ENCODE assay signal across 23 cellular contexts in genomic region chrX:152861116-152861515, GRCh38. TPM values are rescaled to one million over a fixed set of nuclear protein-coding genes. Genes with fewer than 3 reads are reported as not detected.
DNase-seq lines count a peak whose midpoint lies in the region; ATAC-seq, FAIRE-seq and TF ChIP-seq lines count a peak whose summit lies in the region.
"Had no signal": no experiment of that assay in that cellular context is flagged by ENCODE, and none has a peak within 500 bp of the region (broad histone marks: within the 10 kb centered on the region; RNA-seq: fewer than 3 reads in every experiment).

No MANE protein-coding gene starts in this region.

- H3K27me3 Mint-ChIP-seq in astrocyte (ENCODE audit: low read depth, unreplicated experiment) = no peaks in the 10 kb centered on the region
- H3K27me3 Mint-ChIP-seq in nephron (ENCODE audit: low read depth) = no peaks in the 10 kb centered on the region
- H3K27me3 Mint-ChIP-seq: activated naive CD8-positive, alpha-beta T cell; brain; IgD-negative memory B cell; naive thymus-derived CD4-positive, alpha-beta T cell had no signal

- no peak overlapping the region for H3K4me3 ChIP-seq in astrocyte (ENCODE audit: insufficient read depth, low read depth, low read length)
- H3K4me3 ChIP-seq: SJSA1 had no signal

- no peak overlapping the region for H3K9ac ChIP-seq in astrocyte (ENCODE audit: low read length)
- H3K9ac ChIP-seq: parathyroid adenoma had no signal

- H3K36me3 Mint-ChIP-seq in astrocyte (ENCODE audit: low read depth, unreplicated experiment) (peaks cover 5% of the 10 kb centered on the region), nephron (ENCODE audit: low read depth) (peaks cover 68% of the 10 kb centered on the region)
- H3K36me3 Mint-ChIP-seq: activated naive CD8-positive, alpha-beta T cell had no signal

- H3K9me3 ChIP-seq in astrocyte (ENCODE audit: insufficient read depth, low read depth, low read length) = no peaks in the 10 kb centered on the region
- H3K9me3 ChIP-seq: SJSA1 had no signal

- peak; percentile 7 for DNase-seq in DMS79 treated with DMSO at 0.1 percent for 48 hours (lab: John Stamatoyannopoulos, UW)
- no peak for DNase-seq in DMS79 (lab: John Stamatoyannopoulos, UW)
- DNase-seq in NAMALWA (ENCODE audit: low spot score) = peak; percentile 10
- peak; percentile 54 for DNase-seq in astrocyte (ENCODE audit: low read depth)
- DNase-seq in amniotic stem cell (lab: John Stamatoyannopoulos, UW) = no peak
- no peak for DNase-seq in NCI-H526 (lab: John Stamatoyannopoulos, UW)
- DNase-seq: endodermal cell; foreskin fibroblast; HCEC 1CT; kidney glomerular epithelial cell; mesendoderm; naive thymus-derived CD4-positive, alpha-beta T cell; NCI-H187 treated with DMSO at 0.1 percent for 48 hours; NCI-H510A; stimulated activated CD4-positive, alpha-beta T cell treated with anti-CD3 and anti-CD28 coated beads, Interleukin-4, amount 100 ng/mL, for 4 hours had no signal

- TF ChIP-seq CTCF in astrocyte (IDR thresholded peaks at IDR 0.05; ENCODE audit: insufficient read depth, low read depth, low read length) (no peak), nephron (IDR thresholded peaks at IDR 0.05; ENCODE audit: unreplicated experiment in 3 of 3) (no peak)

- no peak overlapping the region for H3K27ac ChIP-seq in astrocyte (ENCODE audit: low read depth, low read length)
- H3K27ac ChIP-seq: 22Rv1, parathyroid adenoma, SJSA1 had no signal

- H3K9me3 Mint-ChIP-seq in astrocyte (ENCODE audit: unreplicated experiment) (no peaks in the 10 kb centered on the region), nephron (peaks cover 11% of the 10 kb centered on the region)
- H3K9me3 Mint-ChIP-seq: IgD-negative memory B cell; naive thymus-derived CD4-positive, alpha-beta T cell had no signal

- no peak overlapping the region for H3K4me3 Mint-ChIP-seq in astrocyte (ENCODE audit: unreplicated experiment)
- H3K4me3 Mint-ChIP-seq in nephron = no peak overlapping the region
- H3K4me3 Mint-ChIP-seq: activated naive CD8-positive, alpha-beta T cell; brain; endodermal cell; IgD-negative memory B cell; naive thymus-derived CD4-positive, alpha-beta T cell had no signal

- H2AFZ ChIP-seq in astrocyte (ENCODE audit: low read depth, low read length) = no peak overlapping the region
- H2AFZ ChIP-seq: parathyroid adenoma had no signal

- H3K4me1 Mint-ChIP-seq in astrocyte (ENCODE audit: low read depth, unreplicated experiment) = peaks cover 8% of the 10 kb centered on the region
- H3K4me1 Mint-ChIP-seq in nephron = no peaks in the 10 kb centered on the region
- H3K4me1 Mint-ChIP-seq: brain, endodermal cell, IgD-negative memory B cell had no signal

- no peaks in the 10 kb centered on the region for H3K4me1 ChIP-seq in astrocyte (ENCODE audit: insufficient read depth, low read length)
- H3K4me1 ChIP-seq: parathyroid adenoma had no signal

- H3K27me3 ChIP-seq in astrocyte (ENCODE audit: insufficient read depth, low read length) = no peaks in the 10 kb centered on the region
- H3K27me3 ChIP-seq: SJSA1 had no signal

- no peaks in the 10 kb centered on the region for H4K20me1 ChIP-seq in astrocyte (ENCODE audit: insufficient read depth, low read length)

- H3K27ac Mint-ChIP-seq in astrocyte (ENCODE audit: unreplicated experiment) = no peak overlapping the region
- peak overlapping the region in 2 of 3 experiments; percentile 25 to 49 for H3K27ac Mint-ChIP-seq in nephron
- H3K27ac Mint-ChIP-seq: activated naive CD8-positive, alpha-beta T cell; endodermal cell; IgD-negative memory B cell; naive thymus-derived CD4-positive, alpha-beta T cell had no signal

- peaks cover 6% of the 10 kb centered on the region for H3K36me3 ChIP-seq in astrocyte (ENCODE audit: insufficient read depth, low read length)
- H3K36me3 ChIP-seq: SJSA1 had no signal

- no peak overlapping the region for H3K4me2 ChIP-seq in astrocyte (ENCODE audit: low read length)

- FAIRE-seq in astrocyte (lab: Jason Lieb, UNC) = no peak

- no peak for ATAC-seq in HG03196 (IDR thresholded peaks at IDR 0.05; ENCODE audit: unreplicated experiment)
- ATAC-seq: naive thymus-derived CD4-positive, alpha-beta T cell had no signal

- H3K79me2 ChIP-seq in astrocyte (ENCODE audit: insufficient read depth, low read length) = no peaks in the 10 kb centered on the region
- H3K79me2 ChIP-seq: parathyroid adenoma had no signal

RNA-seq across cellular contexts. Expression of gene NSDHL, which starts 30.3 kb away (rescaled TPM):
- 25.5 and 34.2 TPM in 2 replicates for total RNA-seq in astrocyte

RNA-seq across cellular contexts. Expression of gene CETN2, which starts 30.6 kb away (rescaled TPM):
- 31.8 and 38.0 TPM in 2 replicates for total RNA-seq in astrocyte

RNA-seq across cellular contexts. Expression of gene ZNF185, which starts 36.8 kb away (rescaled TPM):
- 7.8 and 16.2 TPM in 2 replicates for total RNA-seq in astrocyte

Comparison
In these comparisons a context has a peak if more than half of its experiments do, and no peak if none do; other contexts are left out.
1. DNase-seq: peak in DMS79 treated with DMSO at 0.1 percent for 48 hours (single experiment), NAMALWA (single experiment) and astrocyte (single experiment); none in DMS79 (single experiment), amniotic stem cell (single experiment) and NCI-H526 (0 of 2).